Comparison of ENCODE assay signal across 19 cellular contexts in the genomic region with DNA sequence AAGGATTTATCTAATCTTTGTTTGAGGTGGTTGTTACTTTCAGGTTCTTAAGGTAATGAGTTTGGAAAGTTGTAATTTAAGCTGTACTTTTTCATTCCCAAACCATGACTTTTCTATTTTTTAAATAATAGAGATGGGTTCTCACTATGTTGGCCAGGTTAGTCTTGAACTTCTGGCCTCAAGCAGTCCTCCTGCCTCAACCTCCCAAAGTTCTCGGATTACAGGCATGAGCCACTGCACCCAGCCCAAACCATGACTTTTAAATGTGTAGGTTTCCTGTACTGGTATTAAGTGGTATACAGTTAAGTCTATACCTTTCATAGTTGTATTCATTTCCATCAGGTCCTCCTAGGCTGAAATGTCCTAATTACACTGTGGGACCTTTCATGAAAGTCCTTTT. TPM values are rescaled to one million over a fixed set of nuclear protein-coding genes. Genes with fewer than 3 reads are reported as not detected.
A peak's percentile ranks its signal among the peaks of the same experiment; 100 is the strongest.
DNase-seq lines count a peak whose midpoint lies in the region; ATAC-seq, FAIRE-seq and TF ChIP-seq lines count a peak whose summit lies in the region.
"Had no signal": no experiment of that assay in that cellular context is flagged by ENCODE, and none has a peak within 500 bp of the region (broad histone marks: within the 10 kb centered on the region; RNA-seq: fewer than 3 reads in every experiment).

No MANE protein-coding gene starts in this region.

- H3K4me1 ChIP-seq in A673 (ENCODE audit: insufficient read depth, low read length, poor library complexity, severe bottlenecking) (peaks cover 73% of the 10 kb centered on the region), HUES64 (ENCODE audit: insufficient read depth, low read length) (peaks cover 53% of the 10 kb centered on the region)

- intact Hi-C loops in A673 (cut with micrococcal nuclease; ENCODE audit: unreplicated experiment), result no loop called here

- no peak overlapping the region for H3K4me3 Mint-ChIP-seq in WTC11
- H3K4me3 Mint-ChIP-seq in activated T-cell treated with anti-CD3 and anti-CD28 coated beads, Interleukin-2, amount 50 U/mL, for 72 hours, result no peak overlapping the region
- no peak overlapping the region for H3K4me3 Mint-ChIP-seq in activated naive CD4-positive, alpha-beta T cell treated with anti-CD3 and anti-CD28 coated beads, Interleukin-2, amount 10 ng/mL, durations not matched to agents 7 days and 5 days
- H3K4me3 Mint-ChIP-seq: CD8-positive, alpha-beta T cell had no signal

- H3K27ac Mint-ChIP-seq in WTC11, result no peak overlapping the region
- H3K27ac Mint-ChIP-seq in activated T-cell treated with anti-CD3 and anti-CD28 coated beads, Interleukin-2, amount 50 U/mL, for 72 hours, result no peak overlapping the region
- no peak overlapping the region for H3K27ac Mint-ChIP-seq in activated naive CD4-positive, alpha-beta T cell treated with anti-CD3 and anti-CD28 coated beads, Interleukin-2, amount 10 ng/mL, durations not matched to agents 7 days and 5 days
- H3K27ac Mint-ChIP-seq: CD8-positive, alpha-beta T cell had no signal

- H3K4me3 ChIP-seq in A673 (ENCODE audit: low read depth, low read length, poor library complexity, severe bottlenecking), result no peak overlapping the region
- H3K4me3 ChIP-seq in HUES64 (ENCODE audit: low read length), result no peak overlapping the region
- H3K4me3 ChIP-seq: A549, HAP-1 had no signal

- H3K4me1 Mint-ChIP-seq in WTC11, result peaks cover 56% of the 10 kb centered on the region
- H3K4me1 Mint-ChIP-seq in activated T-cell treated with anti-CD3 and anti-CD28 coated beads, Interleukin-2, amount 50 U/mL, for 72 hours (ENCODE audit: low read depth), result peaks cover 51% of the 10 kb centered on the region
- H3K4me1 Mint-ChIP-seq in activated naive CD4-positive, alpha-beta T cell treated with anti-CD3 and anti-CD28 coated beads, Interleukin-2, amount 10 ng/mL, durations not matched to agents 7 days and 5 days, result peaks cover 22% of the 10 kb centered on the region

- no peak for DNase-seq in A673 (ENCODE audit: low spot score)
- no peak for DNase-seq in GM18507 (ENCODE audit: extremely low spot score, insufficient read length, low read depth)
- DNase-seq in WTC11 (ENCODE audit: low spot score), result no peak
- DNase-seq in activated T-cell treated with anti-CD3 and anti-CD28 coated beads, Interleukin-2, amount 50 U/mL, for 72 hours, result no peak
- DNase-seq in LoVo (ENCODE audit: low spot score), result no peak
- DNase-seq in activated naive CD4-positive, alpha-beta T cell treated with anti-CD3 and anti-CD28 coated beads, Interleukin-2, amount 10 ng/mL, durations not matched to agents 7 days and 5 days, result no peak
- DNase-seq: 8988T; C1 segment of cervical spinal cord; Caco-2; CD8-positive, alpha-beta T cell; DMS153; DND-41; GOT3 had no signal

- 100% methylated on average over 1 of the region's 1 CpG for WGBS in HUES64

- BruUV-seq in A673 (replicated peaks; lab: Mats Ljungman, UMichigan), result no TSS peak

- no peak overlapping the region for H3K9ac ChIP-seq in HUES64 (ENCODE audit: low read depth, low read length)

- peak; percentile 15 for FAIRE-seq in GM18507 (lab: Jason Lieb, UNC)
- FAIRE-seq: A549, G401.6, GM12892, H54 had no signal

- ATAC-seq in WTC11, result no peak
- ATAC-seq in activated T-cell treated with anti-CD3 and anti-CD28 coated beads, Interleukin-2, amount 50 U/mL, for 72 hours (replicated peaks in 1 of 2), result no peak
- ATAC-seq: A549; CD8-positive, alpha-beta T cell had no signal

- H3K27me3 ChIP-seq in A673 (replicated peaks; ENCODE audit: insufficient read depth, low read depth, low read length, poor library complexity) (no peaks in the 10 kb centered on the region), HUES64 (ENCODE audit: insufficient read depth, low read length) (no peaks in the 10 kb centered on the region)

- H3K9me3 ChIP-seq in A673 (ENCODE audit: low read depth, low read length, poor library complexity, severe bottlenecking) (no peaks in the 10 kb centered on the region), HUES64 (ENCODE audit: insufficient read depth, low read depth, low read length) (no peaks in the 10 kb centered on the region)
- H3K9me3 ChIP-seq: A549, Caco-2, HAP-1 had no signal

- peak overlapping the region; percentile 76 for H3K27ac ChIP-seq in A673 (ENCODE audit: low read depth, low read length, poor library complexity, severe bottlenecking)
- H3K27ac ChIP-seq in HUES64 (ENCODE audit: low read depth, low read length), result peak overlapping the region; percentile 71; the same call in 1 of the 2 replicates

- no peaks in the 10 kb centered on the region for H3K36me3 ChIP-seq in A673 (ENCODE audit: insufficient read depth, low read length, poor library complexity, severe bottlenecking)
- H3K36me3 ChIP-seq in HUES64 (ENCODE audit: insufficient read depth, low read length), result no peaks in the 10 kb centered on the region
- H3K36me3 ChIP-seq: HAP-1 had no signal

- TF ChIP-seq CTCF in A673 (conservative IDR thresholded peaks at IDR 0.05; ENCODE audit: low read depth, low read length), result no peak
- no peak for TF ChIP-seq CTCF in WTC11 (IDR thresholded peaks at IDR 0.05)

- CTCF ChIA-PET in A673 (lab: Charles Lee) (no interaction called here), WTC11 (lab: Charles Lee) (interaction anchor here (2.0 kb wide), 1 partner anchor 10 kb away, joined by 6 read pairs; a partner anchor contains a TSS)
- CTCF ChIA-PET in activated naive CD4-positive, alpha-beta T cell treated with anti-CD3 and anti-CD28 coated beads, Interleukin-2, amount 10 ng/mL, durations not matched to agents 7 days and 5 days (lab: Charles Lee), result interaction anchor here (1.2 to 1.6 kb wide), 3 partner anchors 10 to 14 kb away, joined by 3 to 4 read pairs (median 3); a partner anchor contains a TSS

- no peaks in the 10 kb centered on the region for H3K9me3 Mint-ChIP-seq in WTC11
- no peaks in the 10 kb centered on the region for H3K9me3 Mint-ChIP-seq in activated T-cell treated with anti-CD3 and anti-CD28 coated beads, Interleukin-2, amount 50 U/mL, for 72 hours
- H3K9me3 Mint-ChIP-seq in activated naive CD4-positive, alpha-beta T cell treated with anti-CD3 and anti-CD28 coated beads, Interleukin-2, amount 10 ng/mL, durations not matched to agents 7 days and 5 days, result no peaks in the 10 kb centered on the region
- H3K9me3 Mint-ChIP-seq: CD8-positive, alpha-beta T cell had no signal

- POLR2A ChIA-PET in A673 (lab: Charles Lee; ENCODE audit: low non-redundant PET) (no interaction called here), WTC11 (lab: Charles Lee) (interaction anchor here (0.7 kb wide), 1 partner anchor 62 kb away, joined by 3 read pairs; no protein-coding TSS in a partner anchor)

- no peaks in the 10 kb centered on the region for H3K27me3 Mint-ChIP-seq in WTC11 (ENCODE audit: low read depth)
- no peaks in the 10 kb centered on the region for H3K27me3 Mint-ChIP-seq in activated T-cell treated with anti-CD3 and anti-CD28 coated beads, Interleukin-2, amount 50 U/mL, for 72 hours (ENCODE audit: low read depth)
- H3K27me3 Mint-ChIP-seq in activated naive CD4-positive, alpha-beta T cell treated with anti-CD3 and anti-CD28 coated beads, Interleukin-2, amount 10 ng/mL, durations not matched to agents 7 days and 5 days, result no peaks in the 10 kb centered on the region

- H3K36me3 Mint-ChIP-seq in WTC11, result no peaks in the 10 kb centered on the region
- peaks cover 0 to 3% of the 10 kb centered on the region in 2 donors for H3K36me3 Mint-ChIP-seq in activated T-cell treated with anti-CD3 and anti-CD28 coated beads, Interleukin-2, amount 50 U/mL, for 72 hours (ENCODE audit: insufficient read depth in 2 of 2)
- H3K36me3 Mint-ChIP-seq in activated naive CD4-positive, alpha-beta T cell treated with anti-CD3 and anti-CD28 coated beads, Interleukin-2, amount 10 ng/mL, durations not matched to agents 7 days and 5 days, result peaks cover 3% of the 10 kb centered on the region
- H3K36me3 Mint-ChIP-seq: CD8-positive, alpha-beta T cell had no signal

TF ChIP-seq in WTC11, 78 proteins besides CTCF, POLR2A, EP300 and RAD21:
- peak; percentile 75; the same call in 1 of the 2 replicates for TF ChIP-seq ZNF121 (CRISPR knock-in tag; IDR thresholded peaks at IDR 0.05)
- no peak for TF ChIP-seq SMAD4 (CRISPR knock-in tag; IDR thresholded peaks at IDR 0.05)

RNA-seq across cellular contexts. Expression of a gene that starts 10.4 kb away (rescaled TPM):
- total RNA-seq in A673 (2021) (20.0 and 22.0 TPM in 2 replicates), WTC11 (2021) (79.3 to 83.3 TPM (median 80.6 TPM) in 3 replicates)
- polyA plus RNA-seq in HUES64 (2013, experiment 1 of 2), result 90.1 TPM
- polyA plus RNA-seq in HUES64 (2013, experiment 2 of 2), result 92.1 TPM
- total RNA-seq in activated T-cell treated with anti-CD3 and anti-CD28 coated beads, Interleukin-2, amount 50 U/mL, for 72 hours, result 10 to 100 TPM; 12.9 to 15.0 TPM
